Comparison of ENCODE assay signal across 18 cellular contexts in the genomic region with DNA sequence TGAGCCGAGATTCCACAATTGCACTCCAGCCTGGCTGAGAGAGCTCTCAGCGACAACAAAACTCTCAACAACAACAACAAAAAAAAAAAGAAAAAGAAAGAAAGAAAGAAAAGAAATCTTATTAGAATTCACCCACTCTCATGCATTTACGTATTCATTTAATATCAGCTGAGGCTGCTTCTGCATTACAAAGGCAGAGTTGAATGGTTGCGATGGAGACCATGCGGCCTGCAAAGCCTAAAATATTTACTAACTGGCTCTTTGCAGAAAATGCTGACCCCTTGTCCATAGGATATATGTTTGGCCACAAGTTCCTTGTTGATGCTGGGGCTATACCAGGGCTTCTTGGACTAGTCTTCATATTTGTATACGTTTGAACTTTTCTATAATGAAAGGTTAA.
DNase-seq lines count a peak whose midpoint lies in the region; FAIRE-seq and TF ChIP-seq lines count a peak whose summit lies in the region.
"Had no signal": no experiment of that assay in that cellular context is flagged by ENCODE, and none has a peak within 500 bp of the region (broad histone marks: within the 10 kb centered on the region; RNA-seq: fewer than 3 reads in every experiment).

No MANE protein-coding gene starts in this region.

- H2BK15ac ChIP-seq in H1 (ENCODE audit: low read length), result no peak overlapping the region

- H3K4me1 ChIP-seq in HUES48 (ENCODE audit: control insufficient read depth, insufficient read depth, low read length) (peaks cover 18% of the 10 kb centered on the region), H1 (replicated peaks in 1 of 4; ENCODE audit: control insufficient read depth in 3 of 4, insufficient read depth in 4 of 4, low read length in 3 of 4) (peaks cover 3 to 18% (median 12%) of the 10 kb centered on the region in 4 experiments)

- DNase-seq in H1 (ENCODE audit: low read depth in 1 of 2, low spot score in 2 of 2) (no peak), substantia nigra (lab: John Stamatoyannopoulos, UW) (no peak), GM03348 (ENCODE audit: low spot score) (no peak), RWPE1 (ENCODE audit: low spot score) (no peak), occipital lobe (lab: John Stamatoyannopoulos, UW) (no peak)
- DNase-seq: AML-193; Caco-2; CD4-positive, alpha-beta T cell; DMS79 treated with DMSO at 0.1 percent for 48 hours; GF-D8; HFFc6; KG1 had no signal

- H3K23me2 ChIP-seq in H1 (ENCODE audit: low read depth, low read length), result no peaks in the 10 kb centered on the region

- H3K36me3 ChIP-seq in HUES48 (ENCODE audit: control insufficient read depth, insufficient read depth, low read length) (peaks cover 18% of the 10 kb centered on the region), H1 (ENCODE audit: control insufficient read depth in 2 of 4, insufficient read depth in 4 of 4, low read length in 3 of 4) (peaks cover 0 to 16% (median under 1%) of the 10 kb centered on the region in 4 experiments; a peak in 3 of 8 replicates)

- H3K23ac ChIP-seq in H1 (ENCODE audit: insufficient read length), result no peak overlapping the region

- TF ChIP-seq CTCF in H1 (IDR thresholded peaks at IDR 0.05; ENCODE audit: control extremely low read depth in 1 of 3, insufficient read depth in 1 of 3, low read depth in 1 of 3, low read length in 3 of 3) (no peak), RWPE1 (conservative IDR thresholded peaks at IDR 0.05; ENCODE audit: low read depth) (no peak)

- FAIRE-seq in H1 (lab: Jason Lieb, UNC), result no peak
- FAIRE-seq: A549, D721Med, GM12878, HTR-8/SVneo had no signal

- no peak for TF ChIP-seq EP300 in H1 (IDR thresholded peaks at IDR 0.05; ENCODE audit: borderline replicate concordance in 1 of 2, low read depth in 2 of 2, low read length in 2 of 2)

- no peak for TF ChIP-seq POLR2A in H1 (IDR thresholded peaks at IDR 0.05; ENCODE audit: control extremely low read depth in 1 of 2, low read depth in 2 of 2, low read length in 2 of 2)

- no peak overlapping the region for H3K4me2 ChIP-seq in H1 (ENCODE audit: insufficient read depth in 1 of 2, low read depth in 2 of 2, low read length in 2 of 2)
- H3K4me2 ChIP-seq: A549 had no signal

- no peak overlapping the region for H3K4me3 ChIP-seq in HUES48 (ENCODE audit: low read depth, low read length)
- H3K4me3 ChIP-seq in H1 (ENCODE audit: extremely low read depth in 1 of 4, insufficient read depth in 2 of 4, low read depth in 3 of 4, low read length in 4 of 4), result no peak overlapping the region
- H3K4me3 ChIP-seq: A549, GM12878 had no signal

- H4K20me1 ChIP-seq in H1 (replicated peaks in 1 of 2; ENCODE audit: control insufficient read depth in 1 of 2, insufficient read depth in 2 of 2, low read length in 2 of 2), result peaks cover 2 to 8% of the 10 kb centered on the region in 2 experiments

- no peak overlapping the region for H3K56ac ChIP-seq in H1 (replicated peaks; ENCODE audit: insufficient read length, low read depth, low read length)

- H3K9me3 ChIP-seq in HUES48 (ENCODE audit: control insufficient read depth, insufficient read depth, low read length), result no peaks in the 10 kb centered on the region
- no peaks in the 10 kb centered on the region for H3K9me3 ChIP-seq in H1 (ENCODE audit: insufficient read depth in 2 of 2, low read depth in 1 of 2, low read length in 1 of 2)
- H3K9me3 ChIP-seq: A549, Caco-2 had no signal

- no peak overlapping the region for H3K4ac ChIP-seq in H1 (replicated peaks; ENCODE audit: insufficient read length, low read depth, low read length)

- CTCF ChIA-PET in H1 (lab: Charles Lee; ENCODE audit: partially characterized antibody) (interaction anchor here (0.6 to 1.1 kb wide), 3 partner anchors 12 to 42 kb away, joined by 3 read pairs; no protein-coding TSS in a partner anchor), RWPE1 (lab: Yijun Ruan, JAX) (no interaction called here)

- no peak overlapping the region for H2BK5ac ChIP-seq in H1 (ENCODE audit: low read depth, low read length)

- H2AK5ac ChIP-seq in H1 (ENCODE audit: low read depth, low read length), result no peak overlapping the region

- H4K5ac ChIP-seq in H1 (ENCODE audit: insufficient read length, low read depth, low read length), result no peak overlapping the region

- H4K8ac ChIP-seq in H1 (ENCODE audit: extremely low read depth, insufficient read depth, low read length), result no peak overlapping the region

- H3K27ac ChIP-seq in HUES48 (ENCODE audit: low read depth, low read length) (peak overlapping the region; percentile 26), H1 (ENCODE audit: low read depth, low read length) (no peak overlapping the region), substantia nigra (ENCODE audit: low read depth, low read length, poor library complexity, severe bottlenecking) (peak overlapping the region; percentile 69), RWPE1 (no peak overlapping the region)
- H3K27ac ChIP-seq: A549, C4-2B had no signal

- H3K27me3 ChIP-seq in HUES48 (ENCODE audit: control insufficient read depth, insufficient read depth, low read length) (no peaks in the 10 kb centered on the region), H1 (replicated peaks in 1 of 4; ENCODE audit: control insufficient read depth in 3 of 4, extremely low read depth in 1 of 4, insufficient read depth in 3 of 4, low read length in 3 of 4) (no peaks in the 10 kb centered on the region)

- H3K9ac ChIP-seq in HUES48 (ENCODE audit: low read depth, low read length), result no peak overlapping the region
- no peak overlapping the region for H3K9ac ChIP-seq in H1 (replicated peaks in 1 of 4; ENCODE audit: extremely low read depth in 1 of 4, low read depth in 3 of 4, low read length in 3 of 4)

- no peak overlapping the region for H3K18ac ChIP-seq in H1 (ENCODE audit: extremely low read depth, low read length)

- POLR2A ChIA-PET in H1 (lab: Charles Lee; ENCODE audit: partially characterized antibody), result interaction anchor here (0.6 to 1.1 kb wide), 3 partner anchors 10 to 69 kb away, joined by 4 read pairs; no protein-coding TSS in a partner anchor
- POLR2A ChIA-PET in RWPE1 (lab: Yijun Ruan, JAX; ENCODE audit: low non-redundant PET), result no interaction called here

- H3K79me1 ChIP-seq in H1 (ENCODE audit: low read depth, low read length), result no peaks in the 10 kb centered on the region; the same call in 1 of the 2 replicates

- WGBS in H1 (ENCODE audit: extremely low coverage in 1 of 2, insufficient coverage in 1 of 2, insufficient read length in 1 of 2, insufficient replicate concordance in 2 of 2, low coverage in 1 of 2, low lambda C conversion rate in 2 of 2, missing lambda C conversion rate in 1 of 2), 2 experiments, result 61% methylated on average over 6 of the region's 6 CpGs; no CpG with 5 or more reads in 1 of the 2 experiments

- H2AFZ ChIP-seq in H1 (ENCODE audit: low read length), result no peak overlapping the region

- H2BK12ac ChIP-seq in H1 (ENCODE audit: low read depth, low read length), result no peak overlapping the region

- no peak for TF ChIP-seq RAD21 in H1 (IDR thresholded peaks at IDR 0.05 in 1 of 2, conservative IDR thresholded peaks at IDR 0.05 in 1 of 2; ENCODE audit: low read depth in 2 of 2, low read length in 2 of 2)

- no peak overlapping the region for H3K14ac ChIP-seq in H1 (ENCODE audit: insufficient read length)

- H4K91ac ChIP-seq in H1 (replicated peaks; ENCODE audit: insufficient read length, low read length), result no peak overlapping the region

- H2BK20ac ChIP-seq in H1 (ENCODE audit: low read length), result no peak overlapping the region

- H2BK120ac ChIP-seq in H1 (replicated peaks; ENCODE audit: low read depth, low read length), result no peak overlapping the region

- H3K79me2 ChIP-seq in H1 (ENCODE audit: control insufficient read depth in 1 of 2, insufficient read depth in 2 of 2, low read length in 2 of 2), result peaks cover 0 to 4% of the 10 kb centered on the region in 2 experiments; a peak in 1 of 4 replicates

TF ChIP-seq in H1, 55 proteins besides CTCF, POLR2A, EP300 and RAD21:
- TF ChIP-seq JUND (IDR thresholded peaks at IDR 0.05; ENCODE audit: low read length), result no peak
- TF ChIP-seq TAF1 (IDR thresholded peaks at IDR 0.05; ENCODE audit: low read depth, low read length), result no peak
- TF ChIP-seq BACH1 (IDR thresholded peaks at IDR 0.05; ENCODE audit: low read length), result no peak
- 0 out of 2 replicates have a peak, but pooled peaks have one; percentile 52 for TF ChIP-seq POU5F1 (IDR thresholded peaks at IDR 0.05; ENCODE audit: low read depth, low read length)

Comparison
In these comparisons a context has a peak if more than half of its experiments do, and no peak if none do; other contexts are left out.
1. H3K27ac ChIP-seq: peak in HUES48 (single experiment) and substantia nigra (single experiment); none in H1 (single experiment) and RWPE1 (single experiment).